In the genomic region with DNA sequence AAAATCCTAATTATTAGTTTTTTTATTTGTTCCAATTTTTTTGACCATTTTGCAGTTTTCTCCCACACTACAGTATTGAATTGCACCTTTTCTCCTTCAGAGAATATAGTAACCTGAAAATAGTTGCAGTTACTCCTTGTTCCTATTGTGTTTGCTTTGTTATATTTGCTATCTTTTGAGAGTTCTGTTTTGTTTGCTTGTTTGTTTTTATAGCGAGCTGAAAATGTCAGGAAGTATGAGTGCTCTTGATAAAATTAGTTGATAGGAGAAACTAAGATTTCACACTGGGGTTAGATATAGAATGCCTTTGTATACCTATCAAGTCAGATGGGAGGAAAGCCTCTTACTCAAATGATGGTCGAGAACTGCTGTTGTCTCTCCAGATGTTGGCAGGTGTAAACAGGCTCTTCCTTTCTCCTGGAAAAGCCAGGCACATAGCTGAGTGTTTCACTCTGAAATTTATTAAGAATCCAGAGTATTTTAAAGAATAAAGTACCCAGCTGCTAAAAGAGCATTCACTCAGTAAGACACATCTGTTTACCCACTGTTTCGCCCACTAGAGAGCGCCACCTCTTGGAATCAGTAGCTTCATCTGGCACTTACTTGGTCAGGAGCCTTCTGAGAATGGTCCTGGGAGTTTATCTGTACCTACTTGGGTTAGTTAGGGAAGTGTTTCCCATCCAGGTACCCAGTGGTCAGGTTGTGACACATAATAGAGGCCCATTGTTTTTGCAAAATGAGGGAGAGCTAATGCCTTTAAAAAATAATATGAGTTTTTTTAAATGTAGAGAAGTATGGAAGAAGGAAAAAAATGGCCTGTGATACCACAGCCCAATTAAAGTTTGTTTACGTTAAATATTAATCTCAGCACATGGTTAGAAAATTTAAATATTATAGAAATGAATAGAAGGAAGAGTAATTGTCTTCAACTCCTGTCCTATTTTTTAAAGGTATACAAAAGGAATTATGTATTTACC, we compare ENCODE assay signal across 9 cellular contexts. TPM values are rescaled to one million over a fixed set of nuclear protein-coding genes. Genes with fewer than 3 reads are reported as not detected.
A peak's percentile ranks its signal among the peaks of the same experiment; 100 is the strongest.
DNase-seq lines count a peak whose midpoint lies in the region; ATAC-seq and TF ChIP-seq lines count a peak whose summit lies in the region.
"Had no signal": no experiment of that assay in that cellular context is flagged by ENCODE, and none has a peak within 500 bp of the region (broad histone marks: within the 10 kb centered on the region; RNA-seq: fewer than 3 reads in every experiment).

No MANE protein-coding gene starts in this region.

- no peaks in the 10 kb centered on the region for H4K20me1 ChIP-seq in Karpas-422 (ENCODE audit: insufficient read depth, low read depth, low read length)

- H3K9me3 ChIP-seq in cardiac muscle cell (ENCODE audit: low read depth) (no peaks in the 10 kb centered on the region), right atrium auricular region (no peaks in the 10 kb centered on the region), Karpas-422 (ENCODE audit: low read length) (no peaks in the 10 kb centered on the region), ovary (no peaks in the 10 kb centered on the region)

- TF ChIP-seq POLR2A in ovary (IDR thresholded peaks at IDR 0.05) = no peak

- H3K4me1 ChIP-seq in cardiac muscle cell (ENCODE audit: low read depth) (peaks cover 9% of the 10 kb centered on the region), right atrium auricular region (peaks cover 0 to 2% of the 10 kb centered on the region in 2 donors), Karpas-422 (ENCODE audit: low read length) (no peaks in the 10 kb centered on the region), ovary (ENCODE audit: insufficient read depth) (no peaks in the 10 kb centered on the region)

- peak; percentile 71 for ATAC-seq in GM21717 (IDR thresholded peaks at IDR 0.05; ENCODE audit: unreplicated experiment)

- H3K27ac ChIP-seq in cardiac muscle cell = no peak overlapping the region
- no peak overlapping the region for H3K27ac ChIP-seq in right atrium auricular region
- no peak overlapping the region for H3K27ac ChIP-seq in Karpas-422 (ENCODE audit: low read length)
- no peak overlapping the region for H3K27ac ChIP-seq in ovary

- no peak for TF ChIP-seq EP300 in ovary (IDR thresholded peaks at IDR 0.05)

- no peak overlapping the region for H2AFZ ChIP-seq in Karpas-422 (ENCODE audit: low read length)

- 78 to 81% (median 81%) methylated on average over 5 of the region's 5 CpGs for WGBS in ovary, 3 donors

- H3K27me3 ChIP-seq in cardiac muscle cell (no peaks in the 10 kb centered on the region), right atrium auricular region (no peaks in the 10 kb centered on the region), Karpas-422 (ENCODE audit: low read length) (no peaks in the 10 kb centered on the region), ovary (no peaks in the 10 kb centered on the region)

- TF ChIP-seq CTCF in cardiac muscle cell (IDR thresholded peaks at IDR 0.05; ENCODE audit: low read depth, low read length) (peak; percentile 74), right atrium auricular region (IDR thresholded peaks at IDR 0.05) (peak in 1 of 2 donors; percentile 44), ovary (IDR thresholded peaks at IDR 0.05) (no peak)

- H3K9ac ChIP-seq in Karpas-422 (ENCODE audit: low read length) = no peak overlapping the region

- H3K79me2 ChIP-seq in Karpas-422 (ENCODE audit: low read length) = no peaks in the 10 kb centered on the region

- intact Hi-C loops in ovary (cut with DNase I) = no loop called here

- H3K36me3 ChIP-seq in cardiac muscle cell (peaks cover 17% of the 10 kb centered on the region), right atrium auricular region (peaks cover 43% of the 10 kb centered on the region), Karpas-422 (ENCODE audit: insufficient read depth, low read length) (no peaks in the 10 kb centered on the region), ovary (no peaks in the 10 kb centered on the region)

- peak; percentile 60 to 65 for DNase-seq in cardiac muscle cell (ENCODE audit: low read depth in 1 of 2, low spot score in 1 of 2)
- DNase-seq in right atrium auricular region (ENCODE audit: low spot score) = no peak
- DNase-seq in Karpas-422 = peak; percentile 65
- peak; percentile 29 to 49 for DNase-seq in activated CD4-positive, alpha-beta T cell treated with anti-CD3 and anti-CD28 coated beads, Interleukin-2, amount 50 U/mL, for 48 hours
- peak; percentile 35 for DNase-seq in left kidney (ENCODE audit: low read depth, low spot score)
- no peak for DNase-seq in MV-4-11 (lab: John Stamatoyannopoulos, UW)
- no peak for DNase-seq in ovary

- H3K4me2 ChIP-seq in Karpas-422 (ENCODE audit: low read depth, low read length, poor library complexity, severe bottlenecking) = no peak overlapping the region

- no peaks in the 10 kb centered on the region for H3K9me2 ChIP-seq in Karpas-422 (replicated peaks; ENCODE audit: insufficient read depth, low read length)

- H3K4me3 ChIP-seq in cardiac muscle cell (no peak overlapping the region), right atrium auricular region (no peak overlapping the region), Karpas-422 (ENCODE audit: low read length) (no peak overlapping the region), ovary (no peak overlapping the region)

RNA-seq across cellular contexts. Expression of a gene that starts 11.2 kb away (rescaled TPM):
- total RNA-seq in cardiac muscle cell = 14.1 and 16.9 TPM in 2 replicates
- 48.9 and 58.2 TPM in 2 replicates for polyA plus RNA-seq in cardiac muscle cell
- total RNA-seq in right atrium auricular region = 10 to 100 TPM; 11.2 to 22.6 TPM
- total RNA-seq in Karpas-422 (2014; rRNA removed; shearing (Covaris generic); ENCODE audit: low replicate concordance) = 3.0 and 6.8 TPM in 2 replicates
- 10 to 100 TPM in 6 of 7 donors, 1 to 10 TPM in 1; 5.1 to 33.9 (median 27.8) TPM for total RNA-seq in ovary
- 10 to 100 TPM; 14.4 to 25.5 TPM for polyA plus RNA-seq in ovary

RNA-seq across cellular contexts. Expression of a gene that starts 14.1 kb away (rescaled TPM):
- total RNA-seq in cardiac muscle cell = 0.21 TPM in 1 of 2 replicates, not detected in the other
- polyA plus RNA-seq in cardiac muscle cell = 0.13 and 0.50 TPM in 2 replicates
- total RNA-seq in right atrium auricular region = not detected
- not detected in 2 replicates for total RNA-seq in Karpas-422 (2014; rRNA removed; shearing (Covaris generic); ENCODE audit: low replicate concordance)
- 1 to 10 TPM in 3 of 7 donors, under 1 TPM in 3, not detected in 1; 0.18 to 2.9 (median 0.70) TPM for total RNA-seq in ovary
- polyA plus RNA-seq in ovary = 1 to 10 TPM in 1 of 2 donors, under 1 TPM in 1; 0.19 to 4.4 TPM
- total RNA-seq: dermis microvascular lymphatic vessel endothelial cell had no signal

RNA-seq across cellular contexts. Expression of a gene that starts 51.1 kb away (rescaled TPM):
- total RNA-seq in cardiac muscle cell = 0.60 and 0.71 TPM in 2 replicates
- 0.45 and 1.0 TPM in 2 replicates for polyA plus RNA-seq in cardiac muscle cell
- total RNA-seq in right atrium auricular region = 1 to 10 TPM; 2.7 to 6.3 TPM
- not detected in 2 replicates for total RNA-seq in Karpas-422 (2014; rRNA removed; shearing (Covaris generic); ENCODE audit: low replicate concordance)
- 1 to 10 TPM in 4 of 7 donors, under 1 TPM in 3; 0.38 to 3.2 (median 1.1) TPM for total RNA-seq in ovary
- polyA plus RNA-seq in ovary = 1 to 10 TPM in 1 of 2 donors, under 1 TPM in 1; 0.75 to 3.5 TPM

Comparison
In these comparisons a context has a peak if more than half of its experiments do, and no peak if none do; other contexts are left out.
1. DNase-seq: peak in cardiac muscle cell (2 of 2), Karpas-422 (single experiment), activated CD4-positive, alpha-beta T cell treated with anti-CD3 and anti-CD28 coated beads, Interleukin-2, amount 50 U/mL, for 48 hours (2 of 2) and left kidney (single experiment); none in right atrium auricular region (single experiment), MV-4-11 (single experiment) and ovary (0 of 5).